Comparison of ENCODE assay signal across 8 cellular contexts in the genomic region with DNA sequence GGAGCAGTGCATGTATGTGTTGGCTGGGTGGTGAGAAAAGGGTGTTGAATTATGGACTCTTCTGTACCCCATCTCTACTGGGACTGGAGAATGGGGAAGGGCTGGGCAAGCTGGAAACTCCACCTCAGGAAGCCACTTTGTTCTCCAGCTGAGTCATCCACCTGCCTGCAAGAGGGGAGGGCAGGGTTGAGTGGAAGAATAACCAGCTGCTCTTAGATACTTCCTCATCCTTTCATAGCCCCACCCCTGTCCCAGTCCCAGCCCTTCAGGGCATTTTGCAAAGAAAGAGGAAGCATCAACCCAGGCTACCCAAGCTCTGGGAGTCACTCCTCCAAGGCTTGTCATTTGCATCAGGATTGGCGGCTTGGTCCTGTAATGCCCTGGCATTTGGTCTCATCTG. TPM values are rescaled to one million over a fixed set of nuclear protein-coding genes. Genes with fewer than 3 reads are reported as not detected.
DNase-seq lines count a peak whose midpoint lies in the region; ATAC-seq and TF ChIP-seq lines count a peak whose summit lies in the region.

No MANE protein-coding gene starts in this region.

- peaks cover 24% of the 10 kb centered on the region for H3K36me3 Mint-ChIP-seq in stimulated activated memory B cell treated with anti-CD40 and anti-IgM and Interleukin-4, amounts not matched to agents 10 μg/mL and 1 μg/mL and 100 μg/mL, for 72 hours

- H3K4me1 ChIP-seq in BLaER1 (peaks cover 16% of the 10 kb centered on the region), A673 (ENCODE audit: insufficient read depth, low read length, poor library complexity, severe bottlenecking) (no peaks in the 10 kb centered on the region)

- BruUV-seq in A673 (replicated peaks; lab: Mats Ljungman, UMichigan) = no TSS peak

- TF ChIP-seq CTCF in A673 (conservative IDR thresholded peaks at IDR 0.05; ENCODE audit: low read depth, low read length) = no peak

- no peaks in the 10 kb centered on the region for H3K27me3 Mint-ChIP-seq in stimulated activated memory B cell treated with anti-CD40 and anti-IgM and Interleukin-4, amounts not matched to agents 10 μg/mL and 1 μg/mL and 100 μg/mL, for 72 hours

- H3K27ac ChIP-seq in BLaER1 (no peak overlapping the region), A673 (ENCODE audit: low read depth, low read length, poor library complexity, severe bottlenecking) (no peak overlapping the region)

- peak overlapping the region; percentile 36 for H3K4me2 ChIP-seq in BLaER1

- H3K4me3 Mint-ChIP-seq in stimulated activated memory B cell treated with anti-CD40 and anti-IgM and Interleukin-4, amounts not matched to agents 10 μg/mL and 1 μg/mL and 100 μg/mL, for 72 hours = no peak overlapping the region

- no peak overlapping the region for H3K4me3 ChIP-seq in BLaER1
- H3K4me3 ChIP-seq in A673 (ENCODE audit: low read depth, low read length, poor library complexity, severe bottlenecking) = no peak overlapping the region

- H3K9me3 ChIP-seq in BLaER1 (no peaks in the 10 kb centered on the region), A673 (ENCODE audit: low read depth, low read length, poor library complexity, severe bottlenecking) (no peaks in the 10 kb centered on the region)

- H3K27me3 ChIP-seq in BLaER1 = no peaks in the 10 kb centered on the region
- no peaks in the 10 kb centered on the region for H3K27me3 ChIP-seq in A673 (replicated peaks; ENCODE audit: insufficient read depth, low read depth, low read length, poor library complexity)

- H3K27ac Mint-ChIP-seq in stimulated activated memory B cell treated with anti-CD40 and anti-IgM and Interleukin-4, amounts not matched to agents 10 μg/mL and 1 μg/mL and 100 μg/mL, for 72 hours = peak overlapping the region; percentile 50

- H3K9ac ChIP-seq in BLaER1 = no peak overlapping the region

- no peaks in the 10 kb centered on the region for H3K9me3 Mint-ChIP-seq in stimulated activated memory B cell treated with anti-CD40 and anti-IgM and Interleukin-4, amounts not matched to agents 10 μg/mL and 1 μg/mL and 100 μg/mL, for 72 hours

- CTCF ChIA-PET in A673 (lab: Charles Lee) = no interaction called here

- ATAC-seq in GM18867 (IDR thresholded peaks at IDR 0.05; ENCODE audit: unreplicated experiment) (peak; percentile 37), HG03066 (IDR thresholded peaks at IDR 0.05; ENCODE audit: low read depth, unreplicated experiment) (peak; percentile 82), Right ventricle myocardium inferior (peak; percentile 79), HG03442 (IDR thresholded peaks at IDR 0.05; ENCODE audit: unreplicated experiment) (no peak)
- ATAC-seq in stimulated activated memory B cell treated with anti-CD40 and anti-IgM and Interleukin-4, amounts not matched to agents 10 μg/mL and 1 μg/mL and 100 μg/mL, for 72 hours = peak; percentile 96

- H3K36me3 ChIP-seq in BLaER1 (peaks cover 87% of the 10 kb centered on the region), A673 (ENCODE audit: insufficient read depth, low read length, poor library complexity, severe bottlenecking) (peaks cover 32% of the 10 kb centered on the region)

- 0 out of 2 replicates have a peak, but pooled peaks cover 11% of the 10 kb centered on the region for H4K20me1 ChIP-seq in BLaER1

- POLR2A ChIA-PET in A673 (lab: Charles Lee; ENCODE audit: low non-redundant PET) = no interaction called here

- intact Hi-C loops in Right ventricle myocardium inferior (cut with DNase I) = no loop called here
- intact Hi-C loops in A673 (cut with micrococcal nuclease; ENCODE audit: unreplicated experiment) = no loop called here

- H3K4me1 Mint-ChIP-seq in stimulated activated memory B cell treated with anti-CD40 and anti-IgM and Interleukin-4, amounts not matched to agents 10 μg/mL and 1 μg/mL and 100 μg/mL, for 72 hours = peaks cover 24% of the 10 kb centered on the region

- DNase-seq in OCI-M1 (lab: John Stamatoyannopoulos, UW) = peak; percentile 94
- DNase-seq in Right ventricle myocardium inferior (ENCODE audit: missing footprints) = peak; percentile 84
- DNase-seq in A673 (ENCODE audit: low spot score) = no peak

RNA-seq across cellular contexts. Expression of a gene that starts 33.1 kb away (rescaled TPM):
- total RNA-seq in Right ventricle myocardium inferior (161 TPM), A673 (2021) (220 and 227 TPM in 2 replicates)
